Comparison of ENCODE assay signal across 25 cellular contexts in the genomic region with DNA sequence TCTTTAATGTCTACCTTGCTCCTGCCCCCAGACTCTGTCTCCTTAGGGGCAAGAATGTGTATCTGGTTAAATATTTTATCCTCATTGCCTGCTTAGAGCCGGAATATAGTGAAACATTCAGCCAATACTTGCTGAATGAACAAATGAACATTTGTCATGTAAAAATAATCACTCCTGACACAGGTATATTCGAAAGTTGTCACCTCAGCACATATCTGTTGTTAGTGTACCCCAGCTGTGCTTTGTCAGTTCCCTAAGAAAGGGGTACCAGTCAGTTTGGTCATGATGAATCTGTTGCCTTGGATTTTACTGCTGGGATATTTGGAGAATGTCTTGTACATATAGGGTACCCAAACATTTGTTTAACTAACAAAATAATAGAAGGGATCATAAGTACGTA.
"Had no signal": no experiment of that assay in that cellular context is flagged by ENCODE, and none has a peak within 500 bp of the region (broad histone marks: within the 10 kb centered on the region; RNA-seq: fewer than 3 reads in every experiment).

No MANE protein-coding gene starts in this region.

- FAIRE-seq: colon, islet of Langerhans, urothelium cell line had no signal

- H3K36me3 ChIP-seq: heart right ventricle, left lung, prostate gland, right atrium auricular region, thoracic aorta, upper lobe of left lung had no signal

- H3K4me1 ChIP-seq: esophagus muscularis mucosa, heart right ventricle, left lung, prostate gland, right atrium auricular region, sigmoid colon, tibial nerve, upper lobe of left lung had no signal

- H3K27ac ChIP-seq: dorsolateral prefrontal cortex, esophagus muscularis mucosa, foreskin keratinocyte, heart right ventricle, left lung, prostate gland, right atrium auricular region, sigmoid colon, thoracic aorta, tibial nerve, upper lobe of left lung had no signal

- H3K9me3 ChIP-seq: esophagus muscularis mucosa, left lung, prostate gland, right atrium auricular region, sigmoid colon, thoracic aorta, tibial nerve, upper lobe of left lung had no signal

- H3K27me3 ChIP-seq: dorsolateral prefrontal cortex, esophagus muscularis mucosa, foreskin keratinocyte, heart right ventricle, left lung, right atrium auricular region, sigmoid colon, tibial nerve, upper lobe of left lung had no signal

- H3K4me3 ChIP-seq: dorsolateral prefrontal cortex, esophagus muscularis mucosa, heart right ventricle, left lung, prostate gland, right atrium auricular region, sigmoid colon, thoracic aorta, tibial nerve, upper lobe of left lung had no signal

- DNase-seq: dorsolateral prefrontal cortex; effector CD8-positive, alpha-beta T cell; endodermal cell; glutamatergic neuron; heart right ventricle; hippocampal formation; left cardiac atrium; left lung; naive thymus-derived CD8-positive, alpha-beta T cell; nephron progenitor cell; nucleus accumbens; sigmoid colon; stimulated activated CD4-positive, alpha-beta T cell treated with anti-CD3 and anti-CD28 coated beads, Interleukin-2, amount 100 ng/mL, for 24 hours; stimulated activated CD4-positive, alpha-beta T cell treated with anti-CD3 and anti-CD28 coated beads, Interleukin-4, amount 100 ng/mL, for 24 hours; stimulated activated naive CD4-positive, alpha-beta T cell treated with Interleukin-2 at 50 U/mL for 16 hours; upper lobe of left lung had no signal

- ATAC-seq: heart right ventricle; left cardiac atrium; left lung; naive thymus-derived CD8-positive, alpha-beta T cell had no signal
